In the genomic region with DNA sequence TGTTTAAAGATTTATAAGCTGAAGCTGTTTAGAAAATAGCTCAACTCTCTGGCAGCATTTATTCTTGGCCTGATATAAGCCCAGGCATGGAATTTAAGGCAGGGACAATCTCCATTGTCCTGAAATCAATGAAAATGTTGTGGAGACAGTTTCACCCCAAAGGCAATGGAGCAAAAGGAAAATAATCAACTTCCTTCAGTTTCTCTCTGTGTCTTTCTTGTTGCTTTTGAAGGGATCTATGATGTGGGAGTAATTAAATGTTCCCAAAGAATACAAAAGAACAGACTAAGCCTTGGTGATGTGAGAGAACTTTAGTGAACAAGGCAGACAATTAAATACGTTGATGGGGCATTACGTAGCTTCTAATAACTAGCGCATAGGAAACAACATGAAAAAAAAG, we compare ENCODE assay signal across 16 cellular contexts.
DNase-seq lines count a peak whose midpoint lies in the region; ATAC-seq, FAIRE-seq and TF ChIP-seq lines count a peak whose summit lies in the region.
"Had no signal": no experiment of that assay in that cellular context is flagged by ENCODE, and none has a peak within 500 bp of the region (broad histone marks: within the 10 kb centered on the region; RNA-seq: fewer than 3 reads in every experiment).

No MANE protein-coding gene starts in this region.

- H3K9me3 ChIP-seq in K562 (replicated peaks; ENCODE audit: control insufficient read depth, insufficient read depth, low read depth, low read length) = no peaks in the 10 kb centered on the region; the same call in 1 of the 2 replicates
- H3K9me3 ChIP-seq in testis = no peaks in the 10 kb centered on the region
- H3K9me3 ChIP-seq: BE2C, HAP-1 had no signal

- no peak for ATAC-seq in K562
- ATAC-seq in HG03095 (IDR thresholded peaks at IDR 0.05; ENCODE audit: unreplicated experiment) = no peak
- ATAC-seq: GM12878 had no signal

- H3K4me3 ChIP-seq in K562 = no peak overlapping the region
- no peak overlapping the region for H3K4me3 ChIP-seq in testis
- H3K4me3 ChIP-seq: GM12878, HAP-1 had no signal

- H3K27ac ChIP-seq in K562 (ENCODE audit: extremely low read depth, low read depth, low read length) (no peak overlapping the region), testis (peak overlapping the region in 1 of 2 donors; percentile 50)
- H3K27ac ChIP-seq: C4-2B had no signal

- no peak for TF ChIP-seq EP300 in K562 (IDR thresholded peaks at IDR 0.05; ENCODE audit: low read length)

- no peaks in the 10 kb centered on the region for H4K20me1 ChIP-seq in K562 (replicated peaks; ENCODE audit: control insufficient read depth, insufficient read depth, low read length)

- no peak overlapping the region for H2AFZ ChIP-seq in K562 (ENCODE audit: low read depth, low read length)

- H3K27me3 ChIP-seq in K562 (ENCODE audit: control insufficient read depth in 2 of 2, insufficient read depth in 2 of 2, low read length in 2 of 2) = no peaks in the 10 kb centered on the region
- no peaks in the 10 kb centered on the region for H3K27me3 ChIP-seq in testis
- H3K27me3 ChIP-seq: BE2C had no signal

- in situ Hi-C loops in K562 (cut with MboI) = no loop called here

- intact Hi-C loops in K562 (cut with micrococcal nuclease) (no loop called here), testis (cut with DNase I; ENCODE audit: low total_unique reads) (no loop called here)

- no peak for TF ChIP-seq POLR2A in K562 (conservative IDR thresholded peaks at IDR 0.05)
- no peak for TF ChIP-seq POLR2A in testis (IDR thresholded peaks at IDR 0.05)

- 0% methylated on average over 3 of the region's 3 CpGs for WGBS in K562 (ENCODE audit: insufficient coverage, low coverage, missing lambda C conversion rate)
- 37 to 67% methylated on average over 3 of the region's 3 CpGs for WGBS in testis, 2 donors

- peak; percentile 26 for FAIRE-seq in K562 (lab: Jason Lieb, UNC)
- FAIRE-seq: A204.1, GM12878, GM18507, H1 had no signal

- no peaks in the 10 kb centered on the region for H3K79me2 ChIP-seq in K562 (ENCODE audit: control insufficient read depth, insufficient read depth, low read length)

- POLR2A ChIA-PET in K562 (lab: Yijun Ruan, JAX) = no interaction called here

- H3K4me1 ChIP-seq in K562 (replicated peaks in 1 of 2; ENCODE audit: control insufficient read depth in 2 of 2, insufficient read depth in 2 of 2, low read length in 2 of 2) (no peaks in the 10 kb centered on the region), testis (no peaks in the 10 kb centered on the region)
- H3K4me1 ChIP-seq: BE2C had no signal

- CTCF ChIA-PET in K562 (lab: Yijun Ruan, JAX; ENCODE audit: low intra/inter-chr PET ratio) = no interaction called here

- DNase-seq in K562 (ENCODE audit: extremely low read depth in 1 of 4, low spot score in 3 of 4) = no peak
- peak; percentile 25 for DNase-seq in medulla oblongata (ENCODE audit: extremely low spot score)
- DNase-seq in pons (ENCODE audit: low spot score) = peak; percentile 52
- DNase-seq in SKM-1 treated with dmso at 0.1 percent for 144 hours (lab: John Stamatoyannopoulos, UW; ENCODE audit: unreplicated experiment) = no peak
- no peak for DNase-seq in NCI-H82 treated with DMSO at 0.1 percent for 48 hours (lab: John Stamatoyannopoulos, UW; ENCODE audit: unreplicated experiment)
- no peak for DNase-seq in testis
- DNase-seq: BE2C; CD4-positive, alpha-beta memory T cell; DMS79 had no signal

- no peak overlapping the region for H3K9ac ChIP-seq in K562 (ENCODE audit: insufficient read depth in 1 of 2, low read depth in 2 of 2, low read length in 2 of 2)

- no peaks in the 10 kb centered on the region for H3K9me1 ChIP-seq in K562 (ENCODE audit: control insufficient read depth, insufficient read depth, low read length)

- TF ChIP-seq CTCF in K562 (IDR thresholded peaks at IDR 0.05 in 2 of 3, conservative IDR thresholded peaks at IDR 0.05 in 1 of 3; ENCODE audit: insufficient read depth in 2 of 3, low read depth in 1 of 3, low read length in 3 of 3) (no peak), testis (IDR thresholded peaks at IDR 0.05) (no peak)

- H3K36me3 ChIP-seq in K562 (ENCODE audit: control insufficient read depth, insufficient read depth, low read length) (no peaks in the 10 kb centered on the region), testis (ENCODE audit: low read depth, missing control alignments) (no peaks in the 10 kb centered on the region)
- H3K36me3 ChIP-seq: BE2C, HAP-1 had no signal

- no peak overlapping the region for H3K4me2 ChIP-seq in K562 (ENCODE audit: insufficient read depth, low read length)

- no TSS peak for BruUV-seq in K562 (replicated peaks; lab: Mats Ljungman, UMichigan)

- TF ChIP-seq RAD21 in K562 (CRISPR knock-in tag; conservative IDR thresholded peaks at IDR 0.05 in 1 of 2, IDR thresholded peaks at IDR 0.05 in 1 of 2) = no peak

TF ChIP-seq in K562, 482 proteins besides CTCF, POLR2A, EP300 and RAD21:
- no peak for TF ChIP-seq MBD1 (CRISPR knock-in tag; IDR thresholded peaks at IDR 0.05)
- no peak for TF ChIP-seq MAFK (IDR thresholded peaks at IDR 0.05; ENCODE audit: low read length)
- TF ChIP-seq RB1 (IDR thresholded peaks at IDR 0.05; ENCODE audit: low read depth) = no peak
- no peak for TF ChIP-seq ZNF780A (CRISPR knock-in tag; IDR thresholded peaks at IDR 0.05)
- TF ChIP-seq CREM (IDR thresholded peaks at IDR 0.05; ENCODE audit: low read depth) = no peak

Comparison
In these comparisons a context has a peak if more than half of its experiments do, and no peak if none do; other contexts are left out.
1. DNase-seq: peak in medulla oblongata (single experiment) and pons (single experiment); none in K562 (0 of 4), SKM-1 treated with dmso at 0.1 percent for 144 hours (single experiment), NCI-H82 treated with DMSO at 0.1 percent for 48 hours (single experiment) and testis (single experiment).